Comparison of ENCODE assay signal across 20 cellular contexts in genomic region chr2:149164296-149164695, GRCh38.
"Had no signal": no experiment of that assay in that cellular context is flagged by ENCODE, and none has a peak within 500 bp of the region (broad histone marks: within the 10 kb centered on the region; RNA-seq: fewer than 3 reads in every experiment).

No MANE protein-coding gene starts in this region.

- H3K27me3 Mint-ChIP-seq: progenitor cell of endocrine pancreas, type B pancreatic cell had no signal

- H3K9me3 Mint-ChIP-seq: activated CD4-positive, alpha-beta T cell treated with anti-CD3 and anti-CD28 coated beads, Interleukin-2, amount 10 ng/mL, durations not matched to agents 24 days and 14 days; dendritic cell treated with granulocyte-macrophage colony-stimulating factor and Interleukin-4, amounts not matched to agents 40 ng/mL and 50 ng/mL, for 4 days; effector memory CD8-positive, alpha-beta T cell; nephron progenitor cell; type B pancreatic cell had no signal

- ATAC-seq: activated CD8-positive, alpha-beta T cell treated with anti-CD3 and anti-CD28 coated beads, Interleukin-2, amount 10 ng/mL, durations not matched to agents 7 days and 5 days; effector memory CD8-positive, alpha-beta T cell; right cardiac atrium; stimulated activated naive CD8-positive, alpha-beta T cell treated with anti-CD3 and anti-CD28 coated beads, Interleukin-15, Interleukin-2, amounts not matched to agents 100 U/mL and 50 U/mL, for 24 hours had no signal

- H3K4me3 Mint-ChIP-seq: activated CD4-positive, alpha-beta T cell treated with anti-CD3 and anti-CD28 coated beads, Interleukin-2, amount 10 ng/mL, durations not matched to agents 24 days and 14 days; activated CD8-positive, alpha-beta T cell treated with anti-CD3 and anti-CD28 coated beads, Interleukin-2, amount 10 ng/mL, durations not matched to agents 7 days and 5 days; dendritic cell treated with granulocyte-macrophage colony-stimulating factor and Interleukin-4, amounts not matched to agents 40 ng/mL and 50 ng/mL, for 4 days; effector memory CD8-positive, alpha-beta T cell; nephron progenitor cell; type B pancreatic cell had no signal

- DNase-seq: activated CD4-positive, alpha-beta T cell treated with anti-CD3 and anti-CD28 coated beads, Interleukin-2, amount 10 ng/mL, durations not matched to agents 24 days and 14 days; activated CD4-positive, CD25-positive, alpha-beta regulatory T cell; activated CD8-positive, alpha-beta memory T cell treated with anti-CD3 and anti-CD28 coated beads, Interleukin-2, amount 50 U/mL, for 4 hours; activated CD8-positive, alpha-beta T cell treated with anti-CD3 and anti-CD28 coated beads, Interleukin-2, amount 10 ng/mL, durations not matched to agents 7 days and 5 days; activated naive CD4-positive, alpha-beta T cell; activated T-cell treated with anti-CD3 and anti-CD28 coated beads, Interleukin-2, amount 50 U/mL, for 48 hours; aorta; effector memory CD8-positive, alpha-beta T cell; hippocampal formation; kidney glomerular epithelial cell; nephron progenitor cell; occipital lobe; right cardiac atrium; small intestine; stimulated activated CD4-positive, alpha-beta T cell treated with anti-CD3 and anti-CD28 coated beads, Interleukin-4, amount 100 ng/mL, for 4 hours; stimulated activated CD8-positive, alpha-beta memory T cell treated with anti-CD3 and anti-CD28 coated beads, Interleukin-4, amount 100 ng/mL, for 48 hours; stimulated activated naive CD8-positive, alpha-beta T cell treated with anti-CD3 and anti-CD28 coated beads, Interleukin-15, Interleukin-2, amounts not matched to agents 100 U/mL and 50 U/mL, for 24 hours had no signal

- H3K27ac Mint-ChIP-seq: activated CD4-positive, alpha-beta T cell treated with anti-CD3 and anti-CD28 coated beads, Interleukin-2, amount 10 ng/mL, durations not matched to agents 24 days and 14 days; activated CD8-positive, alpha-beta T cell treated with anti-CD3 and anti-CD28 coated beads, Interleukin-2, amount 10 ng/mL, durations not matched to agents 7 days and 5 days; dendritic cell treated with granulocyte-macrophage colony-stimulating factor and Interleukin-4, amounts not matched to agents 40 ng/mL and 50 ng/mL, for 4 days; effector memory CD8-positive, alpha-beta T cell; nephron progenitor cell; progenitor cell of endocrine pancreas had no signal
